Comparison of ENCODE assay signal across 1 cellular context in the genomic region with DNA sequence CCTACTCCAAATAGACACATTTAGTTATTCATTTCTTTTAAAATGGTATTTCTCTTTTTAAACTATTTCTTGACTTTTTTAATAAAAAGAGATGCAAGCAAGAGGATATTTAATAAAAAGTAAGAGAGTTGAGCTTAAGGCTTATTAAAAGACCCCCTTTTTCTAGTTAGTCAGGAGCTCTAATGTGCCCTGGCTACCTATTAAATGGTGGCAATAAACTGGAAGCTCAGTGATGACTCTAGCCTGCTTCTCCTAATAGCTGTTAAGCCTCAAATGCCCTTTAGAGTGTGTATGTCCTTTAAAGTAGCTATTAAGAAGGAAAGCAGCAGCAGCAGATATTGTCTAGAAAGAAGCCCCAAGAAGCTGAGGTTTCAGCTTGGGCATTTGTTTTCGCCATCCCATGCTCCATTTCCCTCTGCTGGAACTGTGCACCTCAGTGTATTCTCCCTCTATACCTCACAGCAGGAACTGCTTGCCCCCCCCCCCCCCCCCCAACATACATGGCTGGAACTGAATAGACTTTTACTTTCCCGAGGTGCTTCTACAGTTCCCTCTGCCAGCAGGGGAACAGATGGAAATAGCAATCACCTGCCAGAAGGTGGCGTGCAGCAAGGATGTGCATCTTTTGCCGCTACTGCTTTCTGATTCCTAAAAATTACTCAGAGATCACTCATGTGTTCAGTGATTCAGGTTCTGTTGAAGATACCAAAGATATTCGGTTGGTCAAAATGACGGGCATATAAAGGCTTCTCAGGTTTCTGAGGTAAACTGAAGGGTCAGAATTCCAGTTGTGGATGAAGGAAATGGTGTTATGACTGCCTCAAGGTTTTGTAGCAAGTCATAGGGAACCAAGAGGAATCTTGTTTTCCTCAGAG.
TF ChIP-seq lines count a peak whose summit lies in the region.

No MANE protein-coding gene starts in this region.

TF ChIP-seq in SK-N-SH treated with all-trans-retinoic acid at 6 μM for 48 hours, 23 proteins besides CTCF, POLR2A, EP300 and RAD21 (continued from another document):
- TF ChIP-seq, protein P1, sequence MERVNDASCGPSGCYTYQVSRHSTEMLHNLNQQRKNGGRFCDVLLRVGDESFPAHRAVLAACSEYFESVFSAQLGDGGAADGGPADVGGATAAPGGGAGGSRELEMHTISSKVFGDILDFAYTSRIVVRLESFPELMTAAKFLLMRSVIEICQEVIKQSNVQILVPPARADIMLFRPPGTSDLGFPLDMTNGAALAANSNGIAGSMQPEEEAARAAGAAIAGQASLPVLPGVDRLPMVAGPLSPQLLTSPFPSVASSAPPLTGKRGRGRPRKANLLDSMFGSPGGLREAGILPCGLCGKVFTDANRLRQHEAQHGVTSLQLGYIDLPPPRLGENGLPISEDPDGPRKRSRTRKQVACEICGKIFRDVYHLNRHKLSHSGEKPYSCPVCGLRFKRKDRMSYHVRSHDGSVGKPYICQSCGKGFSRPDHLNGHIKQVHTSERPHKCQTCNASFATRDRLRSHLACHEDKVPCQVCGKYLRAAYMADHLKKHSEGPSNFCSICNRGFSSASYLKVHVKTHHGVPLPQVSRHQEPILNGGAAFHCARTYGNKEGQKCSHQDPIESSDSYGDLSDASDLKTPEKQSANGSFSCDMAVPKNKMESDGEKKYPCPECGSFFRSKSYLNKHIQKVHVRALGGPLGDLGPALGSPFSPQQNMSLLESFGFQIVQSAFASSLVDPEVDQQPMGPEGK (CRISPR knock-in tag; IDR thresholded peaks at IDR 0.05; ENCODE audit: borderline replicate concordance) = no peak; the same call in 1 of the 2 replicates
- no peak for TF ChIP-seq ARNTL (CRISPR knock-in tag; IDR thresholded peaks at IDR 0.05; ENCODE audit: borderline replicate concordance, low read depth)
- TF ChIP-seq, protein P2, sequence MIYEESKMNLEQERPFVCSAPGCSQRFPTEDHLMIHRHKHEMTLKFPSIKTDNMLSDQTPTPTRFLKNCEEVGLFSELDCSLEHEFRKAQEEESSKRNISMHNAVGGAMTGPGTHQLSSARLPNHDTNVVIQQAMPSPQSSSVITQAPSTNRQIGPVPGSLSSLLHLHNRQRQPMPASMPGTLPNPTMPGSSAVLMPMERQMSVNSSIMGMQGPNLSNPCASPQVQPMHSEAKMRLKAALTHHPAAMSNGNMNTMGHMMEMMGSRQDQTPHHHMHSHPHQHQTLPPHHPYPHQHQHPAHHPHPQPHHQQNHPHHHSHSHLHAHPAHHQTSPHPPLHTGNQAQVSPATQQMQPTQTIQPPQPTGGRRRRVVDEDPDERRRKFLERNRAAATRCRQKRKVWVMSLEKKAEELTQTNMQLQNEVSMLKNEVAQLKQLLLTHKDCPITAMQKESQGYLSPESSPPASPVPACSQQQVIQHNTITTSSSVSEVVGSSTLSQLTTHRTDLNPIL (CRISPR knock-in tag; IDR thresholded peaks at IDR 0.05; ENCODE audit: low read depth) = no peak
- TF ChIP-seq RARB (CRISPR knock-in tag; IDR thresholded peaks at IDR 0.05) = no peak
- TF ChIP-seq, protein P3, sequence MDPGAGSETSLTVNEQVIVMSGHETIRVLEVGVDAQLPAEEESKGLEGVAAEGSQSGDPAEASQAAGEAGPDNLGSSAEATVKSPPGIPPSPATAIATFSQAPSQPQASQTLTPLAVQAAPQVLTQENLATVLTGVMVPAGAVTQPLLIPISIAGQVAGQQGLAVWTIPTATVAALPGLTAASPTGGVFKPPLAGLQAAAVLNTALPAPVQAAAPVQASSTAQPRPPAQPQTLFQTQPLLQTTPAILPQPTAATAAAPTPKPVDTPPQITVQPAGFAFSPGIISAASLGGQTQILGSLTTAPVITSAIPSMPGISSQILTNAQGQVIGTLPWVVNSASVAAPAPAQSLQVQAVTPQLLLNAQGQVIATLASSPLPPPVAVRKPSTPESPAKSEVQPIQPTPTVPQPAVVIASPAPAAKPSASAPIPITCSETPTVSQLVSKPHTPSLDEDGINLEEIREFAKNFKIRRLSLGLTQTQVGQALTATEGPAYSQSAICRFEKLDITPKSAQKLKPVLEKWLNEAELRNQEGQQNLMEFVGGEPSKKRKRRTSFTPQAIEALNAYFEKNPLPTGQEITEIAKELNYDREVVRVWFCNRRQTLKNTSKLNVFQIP (CRISPR knock-in tag; IDR thresholded peaks at IDR 0.05; ENCODE audit: borderline replicate concordance, low read depth) = no peak; the same call in 1 of the 2 replicates
- TF ChIP-seq ZNF8 (CRISPR knock-in tag; IDR thresholded peaks at IDR 0.05) = no peak
- no peak for TF ChIP-seq PPARA (CRISPR knock-in tag; IDR thresholded peaks at IDR 0.05; ENCODE audit: borderline replicate concordance)
- no peak for TF ChIP-seq SNAI2 (CRISPR knock-in tag; IDR thresholded peaks at IDR 0.05)
